Comparison of ENCODE assay signal across 16 cellular contexts in genomic region chr10:119022846-119023552, GRCh38. TPM values are rescaled to one million over a fixed set of nuclear protein-coding genes. Genes with fewer than 3 reads are reported as not detected.
DNase-seq lines count a peak whose midpoint lies in the region; ATAC-seq, FAIRE-seq and TF ChIP-seq lines count a peak whose summit lies in the region.
"Had no signal": no experiment of that assay in that cellular context is flagged by ENCODE, and none has a peak within 500 bp of the region (broad histone marks: within the 10 kb centered on the region; RNA-seq: fewer than 3 reads in every experiment).

No MANE protein-coding gene starts in this region.

- H3K36me3 ChIP-seq in HCT116 (ENCODE audit: control insufficient read depth in 1 of 2, insufficient read depth in 2 of 2, low read length in 2 of 2) (no peaks in the 10 kb centered on the region), SJSA1 (no peaks in the 10 kb centered on the region), HepG2 (replicated peaks in 1 of 2; ENCODE audit: control insufficient read depth in 1 of 2, insufficient read depth in 2 of 2, low read length in 2 of 2) (no peaks in the 10 kb centered on the region)
- H3K36me3 ChIP-seq: ovary had no signal

- no peaks in the 10 kb centered on the region for H3K4me1 Mint-ChIP-seq in activated naive CD4-positive, alpha-beta T cell treated with anti-CD3 and anti-CD28 coated beads, Interleukin-2, amount 10 ng/mL, durations not matched to agents 7 days and 5 days
- H3K4me1 Mint-ChIP-seq: B cell had no signal

- CTCF ChIA-PET in HCT116 (lab: Charles Lee) (interaction anchor here (0.9 kb wide), 1 partner anchor 8 kb away, joined by 4 read pairs; no protein-coding TSS in a partner anchor), HepG2 (lab: Yijun Ruan, JAX; ENCODE audit: low intra/inter-chr PET ratio, low total read pairs) (no interaction called here)
- CTCF ChIA-PET in activated naive CD4-positive, alpha-beta T cell treated with anti-CD3 and anti-CD28 coated beads, Interleukin-2, amount 10 ng/mL, durations not matched to agents 7 days and 5 days (lab: Charles Lee) = no interaction called here

- intact Hi-C loops in HCT116 (cut with micrococcal nuclease) = loop anchor here (5.0 kb wide), 1 partner anchor 456 kb away; no protein-coding TSS in a partner anchor
- intact Hi-C loops in HepG2 (cut with micrococcal nuclease; ENCODE audit: unreplicated experiment) = loop anchor here (10.0 kb wide), 1 partner anchor 268 kb away; the partner anchor contains the start of gene CACUL1

- peak; percentile 68 for ATAC-seq in HCT116
- no peak for ATAC-seq in HepG2
- no peak for ATAC-seq in GM21619 (IDR thresholded peaks at IDR 0.05; ENCODE audit: unreplicated experiment)
- ATAC-seq: K562 had no signal

- peaks cover 41 to 63% of the 10 kb centered on the region in 2 experiments for H3K4me1 ChIP-seq in HCT116 (ENCODE audit: control insufficient read depth in 1 of 2, insufficient read depth in 2 of 2, low read length in 2 of 2)
- H3K4me1 ChIP-seq in SJSA1 (replicated peaks) = peaks cover 42% of the 10 kb centered on the region
- peaks cover 49% of the 10 kb centered on the region for H3K4me1 ChIP-seq in HepG2 (ENCODE audit: insufficient read depth, low read length)

- TF ChIP-seq EP300 in HepG2 (IDR thresholded peaks at IDR 0.05; ENCODE audit: low read depth in 2 of 2, low read length in 2 of 2) = no peak
- no peak for TF ChIP-seq EP300 in HepG2 (CRISPR knock-in tag; IDR thresholded peaks at IDR 0.05; ENCODE audit: borderline replicate concordance)

- POLR2A ChIA-PET in HCT116 (lab: Charles Lee) = no interaction called here
- POLR2A ChIA-PET in HepG2 (lab: Yijun Ruan, JAX) = interaction anchor here (0.6 kb wide), 1 partner anchor 106 kb away, joined by 3 read pairs; no protein-coding TSS in a partner anchor

- H3K36me3 Mint-ChIP-seq in activated naive CD4-positive, alpha-beta T cell treated with anti-CD3 and anti-CD28 coated beads, Interleukin-2, amount 10 ng/mL, durations not matched to agents 7 days and 5 days = no peaks in the 10 kb centered on the region

- no peaks in the 10 kb centered on the region for H4K20me1 ChIP-seq in HCT116 (ENCODE audit: insufficient read depth)
- H4K20me1 ChIP-seq in HepG2 (ENCODE audit: insufficient read depth, low read length) = no peaks in the 10 kb centered on the region

- FAIRE-seq in HepG2 (lab: Jason Lieb, UNC) = no peak
- FAIRE-seq: K562 had no signal

- H3K9ac ChIP-seq in HCT116 (ENCODE audit: low read length) = no peak overlapping the region
- no peak overlapping the region for H3K9ac ChIP-seq in HepG2 (ENCODE audit: insufficient read depth, low read depth, low read length)

- peaks cover 57% of the 10 kb centered on the region for H3K27me3 Mint-ChIP-seq in activated naive CD4-positive, alpha-beta T cell treated with anti-CD3 and anti-CD28 coated beads, Interleukin-2, amount 10 ng/mL, durations not matched to agents 7 days and 5 days

- TF ChIP-seq RAD21 in HCT116 (IDR thresholded peaks at IDR 0.05; ENCODE audit: low read depth) (no peak), HepG2 (CRISPR knock-in tag; IDR thresholded peaks at IDR 0.05) (no peak)

- in situ Hi-C loops in HepG2 (cut with HindIII; ENCODE audit: extremely low pct_ligation_motif_present, low pct_unique_long_range_greater_than_20kb) = no loop called here

- 35% methylated on average over 8 of the region's 8 CpGs for WGBS in HepG2 (ENCODE audit: low lambda C conversion rate)

- BruUV-seq in HCT116 (replicated peaks; lab: Mats Ljungman, UMichigan) (no TSS peak), HepG2 (replicated peaks; lab: Mats Ljungman, UMichigan) (no TSS peak)

- RAD21 ChIA-PET in HCT116 (lab: Charles Lee; ENCODE audit: low non-redundant PET in 1 of 2, low total read pairs in 2 of 2, uncharacterized antibody in 2 of 2, unreplicated experiment in 2 of 2) = no interaction called here

- TF ChIP-seq CTCF in HCT116 (IDR thresholded peaks at IDR 0.05 in 2 of 3, conservative IDR thresholded peaks at IDR 0.05 in 1 of 3; ENCODE audit: borderline replicate concordance in 1 of 3, insufficient read depth in 1 of 3, low read depth in 2 of 3, low read length in 2 of 3) = no peak
- TF ChIP-seq CTCF in fibroblast of villous mesenchyme (IDR thresholded peaks at IDR 0.05; ENCODE audit: insufficient read depth, low read depth, low read length) = no peak
- no peak for TF ChIP-seq CTCF in HepG2 (CRISPR knock-in tag; IDR thresholded peaks at IDR 0.05)

- TF ChIP-seq POLR2A in HCT116 (IDR thresholded peaks at IDR 0.05; ENCODE audit: borderline replicate concordance, extremely low read depth, insufficient read depth, insufficient read length) (no peak), HepG2 (IDR thresholded peaks at IDR 0.05; ENCODE audit: insufficient read depth in 1 of 2, low read depth in 2 of 2, low read length in 2 of 2) (no peak)

- H3K4me2 ChIP-seq in HCT116 (ENCODE audit: low read length) (peak overlapping the region; percentile 64), HepG2 (ENCODE audit: low read depth, low read length) (no peak overlapping the region)

- peak; percentile 63 for DNase-seq in 8988T
- no peak for DNase-seq in HCT116 (ENCODE audit: low read depth, low spot score)
- DNase-seq in SJSA1 (ENCODE audit: low read depth in 1 of 2, low spot score in 2 of 2) = peak; percentile 71 to 85
- peak; percentile 76 for DNase-seq in fibroblast of villous mesenchyme (ENCODE audit: low read depth)
- no peak for DNase-seq in activated naive CD4-positive, alpha-beta T cell treated with anti-CD3 and anti-CD28 coated beads, Interleukin-2, amount 10 ng/mL, durations not matched to agents 7 days and 5 days
- DNase-seq in HepG2 (ENCODE audit: low spot score) = no peak
- no peak for DNase-seq in activated naive CD4-positive, alpha-beta T cell treated with anti-CD3 and anti-CD28 coated beads, Interleukin-2, amount 50 U/mL, for 16 hours
- DNase-seq: activated naive CD4-positive, alpha-beta T cell; effector memory CD4-positive, alpha-beta T cell; kidney glomerular epithelial cell; NCI-H510A; ovary had no signal

- H3K79me2 ChIP-seq in HCT116 (ENCODE audit: insufficient read depth, low read length) = no peaks in the 10 kb centered on the region
- no peaks in the 10 kb centered on the region for H3K79me2 ChIP-seq in HepG2 (ENCODE audit: insufficient read depth, low read length)

- no peaks in the 10 kb centered on the region for H3K9me2 ChIP-seq in HCT116 (ENCODE audit: insufficient read depth)

- no peaks in the 10 kb centered on the region for H3K9me3 ChIP-seq in HCT116 (ENCODE audit: control insufficient read depth in 1 of 2, insufficient read depth in 1 of 2, low read depth in 1 of 2, low read length in 2 of 2)
- no peaks in the 10 kb centered on the region for H3K9me3 ChIP-seq in SJSA1 (replicated peaks)
- H3K9me3 ChIP-seq in HepG2 (ENCODE audit: low read length) = no peaks in the 10 kb centered on the region
- H3K9me3 ChIP-seq: ovary had no signal

- H3K27ac ChIP-seq in HCT116 (ENCODE audit: low read depth, low read length) (no peak overlapping the region), SJSA1 (peak overlapping the region; percentile 19; the same call in 1 of the 2 replicates), HepG2 (ENCODE audit: extremely low read length, insufficient read depth, low read length) (no peak overlapping the region)
- H3K27ac ChIP-seq: ovary, VCaP had no signal

- peak overlapping the region; percentile 86 for H2AFZ ChIP-seq in HCT116 (ENCODE audit: low read depth, low read length, poor library complexity, severe bottlenecking)
- no peak overlapping the region for H2AFZ ChIP-seq in HepG2 (ENCODE audit: low read length)

- no peak overlapping the region for H3K4me3 Mint-ChIP-seq in activated naive CD4-positive, alpha-beta T cell treated with anti-CD3 and anti-CD28 coated beads, Interleukin-2, amount 10 ng/mL, durations not matched to agents 7 days and 5 days
- H3K4me3 Mint-ChIP-seq: B cell had no signal

- H3K4me3 ChIP-seq in HCT116 (replicated peaks in 1 of 2; ENCODE audit: low read depth in 1 of 2, low read length in 2 of 2) (peak overlapping the region in 1 of 2 experiments; percentile 4; a peak in 1 of 4 replicates), SJSA1 (no peak overlapping the region), fibroblast of villous mesenchyme (ENCODE audit: low read depth, low read length) (no peak overlapping the region), HepG2 (replicated peaks in 1 of 3; ENCODE audit: insufficient read depth in 1 of 3, low read depth in 2 of 3, low read length in 3 of 3) (no peak overlapping the region)
- H3K4me3 ChIP-seq: K562, ovary had no signal

- no peaks in the 10 kb centered on the region for H3K27me3 ChIP-seq in HCT116 (ENCODE audit: insufficient read depth, low read length)
- H3K27me3 ChIP-seq in SJSA1 (replicated peaks) = no peaks in the 10 kb centered on the region
- peaks cover 5 to 55% of the 10 kb centered on the region in 2 experiments; a peak in 4 of 5 replicates for H3K27me3 ChIP-seq in HepG2 (ENCODE audit: control insufficient read depth in 1 of 2, insufficient read depth in 2 of 2, low read length in 2 of 2)
- H3K27me3 ChIP-seq: ovary had no signal

- no peak overlapping the region for H3K27ac Mint-ChIP-seq in activated naive CD4-positive, alpha-beta T cell treated with anti-CD3 and anti-CD28 coated beads, Interleukin-2, amount 10 ng/mL, durations not matched to agents 7 days and 5 days
- H3K27ac Mint-ChIP-seq: B cell had no signal

- no peaks in the 10 kb centered on the region for H3K9me3 Mint-ChIP-seq in activated naive CD4-positive, alpha-beta T cell treated with anti-CD3 and anti-CD28 coated beads, Interleukin-2, amount 10 ng/mL, durations not matched to agents 7 days and 5 days

RNA-seq across cellular contexts. Expression of gene NANOS1, which starts 6.5 kb away (rescaled TPM):
- total RNA-seq in HCT116 (2021; ENCODE audit: unreplicated experiment) (1.5 TPM), fibroblast of villous mesenchyme (1.9 and 6.0 TPM in 2 replicates), HepG2 (2016; rRNA removed; fragmentation: Illumina TruSeq; extraction: Trizol) (1.5 and 1.7 TPM in 2 replicates)
- polyA plus RNA-seq in HCT116 (2012) = 0.22 and 0.43 TPM in 2 replicates
- total RNA-seq in SJSA1 (2014; rRNA removed; shearing (Covaris generic)) = 0.71 and 2.7 TPM in 2 replicates
- total RNA-seq in HepG2 (2016; cell fraction: cytosol; rRNA removed; fragmentation: Illumina TruSeq; extraction: Trizol; ENCODE audit: low read depth) = 1.5 and 2.2 TPM in 2 replicates
- 0.46 and 0.82 TPM in 2 replicates for total RNA-seq in HepG2 (2016; cell fraction: insoluble cytoplasmic fraction; rRNA removed; fragmentation: Illumina TruSeq; extraction: Trizol)
- 3.1 and 3.9 TPM in 2 replicates for total RNA-seq in HepG2 (2016; cell fraction: membrane; rRNA removed; fragmentation: Illumina TruSeq; extraction: Trizol)
- 1.2 and 2.1 TPM in 2 replicates for total RNA-seq in HepG2 (2016; cell fraction: nucleus; rRNA removed; fragmentation: Illumina TruSeq; extraction: Trizol)
- 1.7 and 2.2 TPM in 2 replicates for polyA plus RNA-seq in HepG2 (2011; rRNA removed)
- polyA plus RNA-seq in HepG2 (2011; cell fraction: cytosol; rRNA removed) = 1.4 and 1.9 TPM in 2 replicates
- 0.77 and 0.90 TPM in 2 replicates for polyA plus RNA-seq in HepG2 (2011; cell fraction: nucleus; rRNA removed)
- polyA plus RNA-seq in HepG2 (2012) = 1.0 and 1.9 TPM in 2 replicates
- 4.2 and 4.6 TPM in 2 replicates for polyA plus RNA-seq in HepG2 (2016; cell fraction: cytosol; fragmentation: Illumina TruSeq; extraction: Trizol; ENCODE audit: low read depth)
- polyA plus RNA-seq in HepG2 (2016; cell fraction: insoluble cytoplasmic fraction; fragmentation: Illumina TruSeq; extraction: Trizol; ENCODE audit: low read depth) = 0.90 and 1.9 TPM in 2 replicates
- 5.3 and 5.7 TPM in 2 replicates for polyA plus RNA-seq in HepG2 (2016; cell fraction: membrane; fragmentation: Illumina TruSeq; extraction: Trizol; ENCODE audit: low read depth)
- 1.6 and 1.7 TPM in 2 replicates for polyA plus RNA-seq in HepG2 (2016; cell fraction: nucleus; fragmentation: Illumina TruSeq; extraction: Trizol; ENCODE audit: insufficient read depth, low read depth)
- polyA minus RNA-seq in HepG2 (2011; rRNA and poly(A)+ RNA removed; ENCODE audit: low replicate concordance) = 0.76 and 1.8 TPM in 2 replicates
- 0.89 and 1.1 TPM in 2 replicates for polyA minus RNA-seq in HepG2 (2011; cell fraction: cytosol; rRNA and poly(A)+ RNA removed)
- polyA minus RNA-seq in HepG2 (2011; cell fraction: nucleus; rRNA and poly(A)+ RNA removed) = 2.2 and 2.3 TPM in 2 replicates

RNA-seq across cellular contexts. Expression of gene EIF3A, which starts 57.6 kb away (rescaled TPM):
- total RNA-seq in HCT116 (2021; ENCODE audit: unreplicated experiment) (271 TPM), fibroblast of villous mesenchyme (95.7 and 119 TPM in 2 replicates), HepG2 (2016; rRNA removed; fragmentation: Illumina TruSeq; extraction: Trizol) (117 and 168 TPM in 2 replicates)
- 137 and 168 TPM in 2 replicates for polyA plus RNA-seq in HCT116 (2012)
- total RNA-seq in SJSA1 (2014; rRNA removed; shearing (Covaris generic)) = 86.0 and 89.5 TPM in 2 replicates
- total RNA-seq in HepG2 (2016; cell fraction: cytosol; rRNA removed; fragmentation: Illumina TruSeq; extraction: Trizol; ENCODE audit: low read depth) = 7.3 and 9.3 TPM in 2 replicates
- total RNA-seq in HepG2 (2016; cell fraction: insoluble cytoplasmic fraction; rRNA removed; fragmentation: Illumina TruSeq; extraction: Trizol) = 115 and 148 TPM in 2 replicates
- total RNA-seq in HepG2 (2016; cell fraction: membrane; rRNA removed; fragmentation: Illumina TruSeq; extraction: Trizol) = 23.1 and 23.6 TPM in 2 replicates
- total RNA-seq in HepG2 (2016; cell fraction: nucleus; rRNA removed; fragmentation: Illumina TruSeq; extraction: Trizol) = 102 and 106 TPM in 2 replicates
- polyA plus RNA-seq in HepG2 (2011; rRNA removed) = 25.6 and 28.3 TPM in 2 replicates
- polyA plus RNA-seq in HepG2 (2011; cell fraction: cytosol; rRNA removed) = 15.4 and 25.4 TPM in 2 replicates
- polyA plus RNA-seq in HepG2 (2011; cell fraction: nucleus; rRNA removed) = 26.1 and 34.0 TPM in 2 replicates
- 86.7 and 95.1 TPM in 2 replicates for polyA plus RNA-seq in HepG2 (2012)
- polyA plus RNA-seq in HepG2 (2016; cell fraction: cytosol; fragmentation: Illumina TruSeq; extraction: Trizol; ENCODE audit: low read depth) = 2.7 and 3.3 TPM in 2 replicates
- 125 and 133 TPM in 2 replicates for polyA plus RNA-seq in HepG2 (2016; cell fraction: insoluble cytoplasmic fraction; fragmentation: Illumina TruSeq; extraction: Trizol; ENCODE audit: low read depth)
- polyA plus RNA-seq in HepG2 (2016; cell fraction: membrane; fragmentation: Illumina TruSeq; extraction: Trizol; ENCODE audit: low read depth) = 6.3 and 7.4 TPM in 2 replicates
- 107 and 120 TPM in 2 replicates for polyA plus RNA-seq in HepG2 (2016; cell fraction: nucleus; fragmentation: Illumina TruSeq; extraction: Trizol; ENCODE audit: insufficient read depth, low read depth)
- 42.9 and 64.9 TPM in 2 replicates for polyA minus RNA-seq in HepG2 (2011; rRNA and poly(A)+ RNA removed; ENCODE audit: low replicate concordance)
- polyA minus RNA-seq in HepG2 (2011; cell fraction: cytosol; rRNA and poly(A)+ RNA removed) = 60.5 and 73.1 TPM in 2 replicates
- 107 and 117 TPM in 2 replicates for polyA minus RNA-seq in HepG2 (2011; cell fraction: nucleus; rRNA and poly(A)+ RNA removed)

Comparison
In these comparisons a context has a peak if more than half of its experiments do, and no peak if none do; other contexts are left out.
1. DNase-seq: peak in 8988T (single experiment), SJSA1 (2 of 2) and fibroblast of villous mesenchyme (single experiment); none in HCT116 (single experiment), activated naive CD4-positive, alpha-beta T cell treated with anti-CD3 and anti-CD28 coated beads, Interleukin-2, amount 10 ng/mL, durations not matched to agents 7 days and 5 days (single experiment), HepG2 (single experiment) and activated naive CD4-positive, alpha-beta T cell treated with anti-CD3 and anti-CD28 coated beads, Interleukin-2, amount 50 U/mL, for 16 hours (single experiment).